In genomic region chr3:149129326-149130123, GRCh38 we compare ENCODE assay signal across 1 cellular context.
TF ChIP-seq lines count a peak whose summit lies in the region.

TSS of gene HPS3 (plus strand) at chr3:149129638. CDS start at chr3:149129724, 86 bp downstream.

TF ChIP-seq in GM12878, 131 proteins besides CTCF, POLR2A, EP300 and RAD21 (continued from another document and continues in another):
- TF ChIP-seq HCFC1 (IDR thresholded peaks at IDR 0.05; ENCODE audit: low read length) (0 out of 2 replicates have a peak, but pooled peaks have one; percentile 25), BHLHE40 (IDR thresholded peaks at IDR 0.05; ENCODE audit: borderline replicate concordance in 1 of 2, low read depth in 2 of 2, low read length in 1 of 2) (peak; percentile 89 to 95), POU2F2 (IDR thresholded peaks at IDR 0.05; ENCODE audit: borderline replicate concordance, low read depth, low read length) (0 out of 3 replicates have a peak, but pooled peaks have one; percentile 25), SMC3 (IDR thresholded peaks at IDR 0.05; ENCODE audit: borderline replicate concordance, low read length) (peak; percentile 18; the same call in 1 of the 2 replicates), SP1 (IDR thresholded peaks at IDR 0.05; ENCODE audit: low read depth, low read length) (peak; percentile 64), BMI1 (IDR thresholded peaks at IDR 0.05; ENCODE audit: borderline replicate concordance) (no peak), YY1 (IDR thresholded peaks at IDR 0.05; ENCODE audit: low read depth, low read length) (0 out of 2 replicates have a peak, but pooled peaks have one; percentile 45), DPF2 (IDR thresholded peaks at IDR 0.05) (peak; percentile 82), MYC (IDR thresholded peaks at IDR 0.05; ENCODE audit: insufficient read depth, insufficient read length, insufficient replicate concordance, low read length, severe bottlenecking) (no peak), GATAD2B (conservative IDR thresholded peaks at IDR 0.05; ENCODE audit: low read depth) (peak; percentile 81; the same call in 1 of the 2 replicates), ATF2 (IDR thresholded peaks at IDR 0.05; ENCODE audit: low read length) (no peak), HDAC6 (IDR thresholded peaks at IDR 0.05; ENCODE audit: unreplicated experiment) (peak; percentile 67), IRF3 (IDR thresholded peaks at IDR 0.05) (no peak), TCF3 (IDR thresholded peaks at IDR 0.05; ENCODE audit: borderline replicate concordance, insufficient read depth, low read depth, low read length) (0 out of 2 replicates have a peak, but pooled peaks have one; percentile 22), RFX5 (IDR thresholded peaks at IDR 0.05; ENCODE audit: low read depth, low read length) (0 out of 2 replicates have a peak, but pooled peaks have one; percentile 36), NKRF (conservative IDR thresholded peaks at IDR 0.05) (peak; percentile 87), YBX1 (IDR thresholded peaks at IDR 0.05) (no peak), TCF7 (IDR thresholded peaks at IDR 0.05; ENCODE audit: borderline replicate concordance) (no peak), PAX5 (IDR thresholded peaks at IDR 0.05; ENCODE audit: borderline replicate concordance, low read depth, low read length) (peak; percentile 100), IKZF1 (conservative IDR thresholded peaks at IDR 0.05) (peak; percentile 79), ATF7 (IDR thresholded peaks at IDR 0.05; ENCODE audit: low read depth) (no peak), CHD2 (IDR thresholded peaks at IDR 0.05; ENCODE audit: borderline replicate concordance, low read depth, low read length) (peak; percentile 19; the same call in 1 of the 2 replicates), ZNF384 (IDR thresholded peaks at IDR 0.05; ENCODE audit: borderline replicate concordance, low read depth, low read length) (0 out of 2 replicates have a peak, but pooled peaks have one; percentile 31), PML (IDR thresholded peaks at IDR 0.05; ENCODE audit: low read length) (no peak), CUX1 (IDR thresholded peaks at IDR 0.05; ENCODE audit: insufficient replicate concordance, low read depth, low read length) (peak; percentile 31), MLLT1 (IDR thresholded peaks at IDR 0.05) (no peak), SREBF1 (IDR thresholded peaks at IDR 0.05; ENCODE audit: low read length) (no peak), NR2C2 (IDR thresholded peaks at IDR 0.05; ENCODE audit: borderline replicate concordance, control insufficient read depth, insufficient read length, low read depth) (no peak), KLF5 (IDR thresholded peaks at IDR 0.05; ENCODE audit: partially characterized antibody) (peak; percentile 7), ATF3 (IDR thresholded peaks at IDR 0.05; ENCODE audit: borderline replicate concordance, extremely low read depth, low read depth, low read length) (peak; percentile 54; the same call in 1 of the 2 replicates), JUND (IDR thresholded peaks at IDR 0.05; ENCODE audit: low read depth, low read length) (no peak), SIN3A (IDR thresholded peaks at IDR 0.05; ENCODE audit: low read depth, low read length) (peak; percentile 78; the same call in 1 of the 2 replicates), CREB1 (IDR thresholded peaks at IDR 0.05; ENCODE audit: low read depth) (peak; percentile 76; the same call in 1 of the 2 replicates), RCOR1 (conservative IDR thresholded peaks at IDR 0.05; ENCODE audit: low read depth, low read length) (0 out of 2 replicates have a peak, but pooled peaks have one; percentile 27), BACH1 (IDR thresholded peaks at IDR 0.05; ENCODE audit: borderline replicate concordance) (peak; percentile 67), ELK1 (IDR thresholded peaks at IDR 0.05; ENCODE audit: low read depth, low read length) (no peak), TCF12 (IDR thresholded peaks at IDR 0.05; ENCODE audit: low read depth, low read length) (peak; percentile 45; the same call in 1 of the 2 replicates), RAD51 (IDR thresholded peaks at IDR 0.05) (peak; percentile 81), EED (IDR thresholded peaks at IDR 0.05; ENCODE audit: low read depth) (no peak), ZNF217 (IDR thresholded peaks at IDR 0.05) (0 out of 2 replicates have a peak, but pooled peaks have one; percentile 53), POLR2AphosphoS2 (IDR thresholded peaks at IDR 0.05; ENCODE audit: low read depth, low read length) (0 out of 2 replicates have a peak, but pooled peaks have one; percentile 40), TARDBP (IDR thresholded peaks at IDR 0.05; ENCODE audit: borderline replicate concordance) (no peak), E2F4 (IDR thresholded peaks at IDR 0.05; ENCODE audit: low read depth, low read length) (peak; percentile 24; the same call in 1 of the 2 replicates), NFXL1 (IDR thresholded peaks at IDR 0.05; ENCODE audit: borderline replicate concordance) (no peak), LARP7 (IDR thresholded peaks at IDR 0.05) (peak; percentile 68; the same call in 1 of the 2 replicates), BRCA1 (IDR thresholded peaks at IDR 0.05; ENCODE audit: low read depth, low read length) (no peak), POLR2AphosphoS5 (IDR thresholded peaks at IDR 0.05; ENCODE audit: low read length) (peak; percentile 75), MXI1 (IDR thresholded peaks at IDR 0.05; ENCODE audit: low read depth, low read length) (peak; percentile 74), CBFB (IDR thresholded peaks at IDR 0.05; ENCODE audit: low read depth) (peak; percentile 57; the same call in 1 of the 2 replicates), USF2 (IDR thresholded peaks at IDR 0.05; ENCODE audit: borderline replicate concordance, low read depth, low read length) (peak; percentile 78), MTA3 (IDR thresholded peaks at IDR 0.05; ENCODE audit: borderline replicate concordance, low read length) (no peak)
